In the genomic region with DNA sequence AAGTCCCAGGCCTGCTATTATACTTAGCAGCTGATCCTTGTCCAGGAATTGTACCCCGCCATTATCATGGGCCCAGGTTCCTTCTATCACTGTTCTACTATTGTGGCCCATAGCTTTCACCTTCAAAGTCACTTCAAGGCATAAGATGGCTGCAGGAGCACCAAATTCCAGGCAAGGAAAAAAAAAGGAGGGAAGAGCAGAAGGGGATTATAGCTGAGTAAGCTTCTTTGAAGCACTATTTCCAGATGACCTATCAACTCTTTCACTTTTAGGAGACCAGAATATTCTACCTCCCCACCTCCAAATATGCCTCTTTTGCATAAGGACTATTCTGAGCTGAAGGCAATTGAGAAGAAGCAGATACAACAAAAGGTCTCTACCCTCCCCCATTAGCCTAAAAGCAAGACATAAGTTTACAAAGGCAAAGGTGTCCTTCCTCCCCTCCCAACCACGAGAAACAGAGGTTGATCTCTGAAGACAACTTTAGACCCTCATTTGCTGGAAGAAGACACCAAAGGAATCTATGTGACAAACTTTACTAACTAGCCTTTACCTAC, we compare ENCODE assay signal across 2 cellular contexts.
TF ChIP-seq lines count a peak whose summit lies in the region.

No MANE protein-coding gene starts in this region.

TF ChIP-seq in H1, 55 proteins besides CTCF, POLR2A, EP300 and RAD21:
- no peak for TF ChIP-seq CEBPB (IDR thresholded peaks at IDR 0.05; ENCODE audit: low read depth, low read length)
- TF ChIP-seq TAF1 (IDR thresholded peaks at IDR 0.05; ENCODE audit: low read depth, low read length) = no peak
- no peak for TF ChIP-seq YY1 (IDR thresholded peaks at IDR 0.05; ENCODE audit: low read depth, low read length)
- TF ChIP-seq SP2 (IDR thresholded peaks at IDR 0.05; ENCODE audit: low read length) = no peak
- TF ChIP-seq KDM5A (IDR thresholded peaks at IDR 0.05; ENCODE audit: low read length) = no peak
- no peak for TF ChIP-seq TAF7 (optimal IDR thresholded peaks at IDR 0.05; ENCODE audit: borderline replicate concordance, low read depth, low read length)
- TF ChIP-seq PHF8 (conservative IDR thresholded peaks at IDR 0.05; ENCODE audit: low read depth, low read length) = no peak
- TF ChIP-seq GABPA (IDR thresholded peaks at IDR 0.05; ENCODE audit: borderline replicate concordance, insufficient read depth, low read length) = no peak
- TF ChIP-seq ASH2L (IDR thresholded peaks at IDR 0.05; ENCODE audit: low read length) = no peak
- no peak for TF ChIP-seq RNF2 (IDR thresholded peaks at IDR 0.05; ENCODE audit: borderline replicate concordance, low read depth, low read length, missing control alignments, poor library complexity, severe bottlenecking)
- TF ChIP-seq SP4 (IDR thresholded peaks at IDR 0.05; ENCODE audit: low read length) = no peak
- no peak for TF ChIP-seq CREB1 (IDR thresholded peaks at IDR 0.05)
- 0 out of 2 replicates have a peak, but pooled peaks have one; percentile 9 for TF ChIP-seq MAFK (IDR thresholded peaks at IDR 0.05; ENCODE audit: low read depth, low read length)
- TF ChIP-seq, protein P1, sequence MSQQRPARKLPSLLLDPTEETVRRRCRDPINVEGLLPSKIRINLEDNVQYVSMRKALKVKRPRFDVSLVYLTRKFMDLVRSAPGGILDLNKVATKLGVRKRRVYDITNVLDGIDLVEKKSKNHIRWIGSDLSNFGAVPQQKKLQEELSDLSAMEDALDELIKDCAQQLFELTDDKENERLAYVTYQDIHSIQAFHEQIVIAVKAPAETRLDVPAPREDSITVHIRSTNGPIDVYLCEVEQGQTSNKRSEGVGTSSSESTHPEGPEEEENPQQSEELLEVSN (IDR thresholded peaks at IDR 0.05) = peak; percentile 67; the same call in 1 of the 2 replicates

TF ChIP-seq in HEK293T, 16 proteins besides CTCF, POLR2A, EP300 and RAD21:
- TF ChIP-seq, protein P2, sequence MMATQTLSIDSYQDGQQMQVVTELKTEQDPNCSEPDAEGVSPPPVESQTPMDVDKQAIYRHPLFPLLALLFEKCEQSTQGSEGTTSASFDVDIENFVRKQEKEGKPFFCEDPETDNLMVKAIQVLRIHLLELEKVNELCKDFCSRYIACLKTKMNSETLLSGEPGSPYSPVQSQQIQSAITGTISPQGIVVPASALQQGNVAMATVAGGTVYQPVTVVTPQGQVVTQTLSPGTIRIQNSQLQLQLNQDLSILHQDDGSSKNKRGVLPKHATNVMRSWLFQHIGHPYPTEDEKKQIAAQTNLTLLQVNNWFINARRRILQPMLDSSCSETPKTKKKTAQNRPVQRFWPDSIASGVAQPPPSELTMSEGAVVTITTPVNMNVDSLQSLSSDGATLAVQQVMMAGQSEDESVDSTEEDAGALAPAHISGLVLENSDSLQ (IDR thresholded peaks at IDR 0.05) = no peak
- no peak for TF ChIP-seq LEF1 (IDR thresholded peaks at IDR 0.05; ENCODE audit: borderline replicate concordance)
- no peak for TF ChIP-seq SP1 (IDR thresholded peaks at IDR 0.05)
- TF ChIP-seq SUZ12 (IDR thresholded peaks at IDR 0.05) = no peak
- TF ChIP-seq BHLHE40 (IDR thresholded peaks at IDR 0.05; ENCODE audit: borderline replicate concordance) = no peak
- TF ChIP-seq NFRKB (IDR thresholded peaks at IDR 0.05) = no peak
- TF ChIP-seq L3MBTL2 (conservative IDR thresholded peaks at IDR 0.05) = no peak; the same call in 1 of the 2 replicates
- TF ChIP-seq CTBP1 (IDR thresholded peaks at IDR 0.05; ENCODE audit: borderline replicate concordance) = no peak
- no peak for TF ChIP-seq FOXK2 (IDR thresholded peaks at IDR 0.05)
- TF ChIP-seq ARNT (IDR thresholded peaks at IDR 0.05) = no peak
- no peak for TF ChIP-seq TARDBP (IDR thresholded peaks at IDR 0.05)
- TF ChIP-seq FOXM1 (IDR thresholded peaks at IDR 0.05; ENCODE audit: borderline replicate concordance) = no peak
- no peak for TF ChIP-seq FOXA1 (IDR thresholded peaks at IDR 0.05)
- no peak for TF ChIP-seq ELF4 (IDR thresholded peaks at IDR 0.05)
- TF ChIP-seq ZNF384 (IDR thresholded peaks at IDR 0.05) = no peak
- no peak for TF ChIP-seq HDGF (IDR thresholded peaks at IDR 0.05; ENCODE audit: borderline replicate concordance)
